Comparison of ENCODE assay signal across 8 cellular contexts in the genomic region with DNA sequence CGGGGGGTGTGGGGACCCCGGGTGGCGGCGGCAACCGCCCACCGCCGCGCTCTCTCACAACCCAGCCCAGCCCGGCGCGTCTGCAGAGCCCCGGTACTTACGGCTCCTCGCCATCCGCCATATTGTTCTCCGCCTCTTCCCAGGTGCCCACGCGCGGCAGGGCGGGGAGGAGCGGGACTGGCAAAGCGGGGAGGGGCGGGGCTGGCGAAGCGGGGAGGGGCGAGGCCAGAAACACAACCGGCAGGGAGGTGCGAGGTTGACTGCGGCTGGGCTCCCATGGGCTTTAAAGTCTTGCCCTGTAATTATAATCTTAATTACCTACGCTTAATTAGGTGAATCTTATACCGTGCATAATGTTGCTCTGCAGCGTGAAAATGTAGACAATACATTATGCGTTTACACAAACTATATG. TPM values are rescaled to one million over a fixed set of nuclear protein-coding genes. Genes with fewer than 3 reads are reported as not detected.
A peak's percentile ranks its signal among the peaks of the same experiment; 100 is the strongest.
DNase-seq lines count a peak whose midpoint lies in the region; ATAC-seq and TF ChIP-seq lines count a peak whose summit lies in the region.

A gene (minus strand): TSS at position 133 of the 412 bp plus-strand sequence. CDS start 12 bp downstream, at position 121.

- no peaks in the 10 kb centered on the region for H3K27me3 ChIP-seq in GM06990 (replicated peaks; ENCODE audit: control insufficient read depth, insufficient read depth, low read length)
- H3K27me3 ChIP-seq in cardiac muscle cell: no peaks in the 10 kb centered on the region
- H3K27me3 ChIP-seq in parathyroid adenoma (ENCODE audit: control insufficient read depth, insufficient read depth, low read length): no peaks in the 10 kb centered on the region
- H3K27me3 ChIP-seq in tibial artery: no peaks in the 10 kb centered on the region

- H3K27ac ChIP-seq in cardiac muscle cell (peak within 1 kb of the TSS; percentile 93), parathyroid adenoma (peak within 1 kb of the TSS; percentile 48), tibial artery (peak within 1 kb of the TSS; percentile 85 to 88)

- H3K9ac ChIP-seq in parathyroid adenoma: no peak within 1 kb of the TSS

- DNase-seq in GM06990 (ENCODE audit: extremely low read depth, insufficient read length): peak; percentile 90
- DNase-seq in NCI-H1092 treated with DMSO at 0.1 percent for 48 hours (lab: John Stamatoyannopoulos, UW): peak; percentile 81
- DNase-seq in SW480 (ENCODE audit: low spot score): peak; percentile 89
- DNase-seq in activated naive CD8-positive, alpha-beta T cell treated with anti-CD3 and anti-CD28 coated beads, Interleukin-2, amount 50 U/mL, for 16 hours (ENCODE audit: low read depth, low spot score): peak; percentile 90
- peak; percentile 90 to 95 for DNase-seq in cardiac muscle cell (ENCODE audit: low read depth in 1 of 2, low spot score in 1 of 2)
- peak; percentile 91 to 95 for DNase-seq in tibial artery

- TF ChIP-seq CTCF in GM06990 (IDR thresholded peaks at IDR 0.05; ENCODE audit: insufficient read depth, low read length, poor library complexity, severe bottlenecking) (no peak), cardiac muscle cell (IDR thresholded peaks at IDR 0.05; ENCODE audit: low read depth, low read length) (no peak), parathyroid adenoma (IDR thresholded peaks at IDR 0.05) (no peak), tibial artery (IDR thresholded peaks at IDR 0.05) (no peak)

- peak; percentile 44 for ATAC-seq in HG02571 (IDR thresholded peaks at IDR 0.05; ENCODE audit: unreplicated experiment)

- H3K36me3 ChIP-seq in GM06990 (ENCODE audit: control insufficient read depth, insufficient read depth, low read length) (no peaks in the 10 kb centered on the region), cardiac muscle cell (no peaks in the 10 kb centered on the region), parathyroid adenoma (ENCODE audit: control insufficient read depth, insufficient read depth, low read length) (no peaks in the 10 kb centered on the region), tibial artery (peaks cover 0 to 12% (median 5%) of the 10 kb centered on the region in 3 donors)

- H3K4me2 ChIP-seq in parathyroid adenoma (ENCODE audit: low read length): peak within 1 kb of the TSS; percentile 92

- H3K4me3 ChIP-seq in GM06990 (replicated peaks; ENCODE audit: low read depth, low read length) (peak within 1 kb of the TSS; percentile 86), cardiac muscle cell (peak within 1 kb of the TSS; percentile 96), parathyroid adenoma (ENCODE audit: low read depth, low read length) (peak within 1 kb of the TSS; percentile 83), tibial artery (peak within 1 kb of the TSS; percentile 83 to 87)

- peak within 1 kb of the TSS; percentile 72 for H2AFZ ChIP-seq in parathyroid adenoma

- no peaks in the 10 kb centered on the region for H3K9me3 ChIP-seq in cardiac muscle cell (ENCODE audit: low read depth)
- no peaks in the 10 kb centered on the region for H3K9me3 ChIP-seq in parathyroid adenoma (ENCODE audit: control insufficient read depth, low read length)
- H3K9me3 ChIP-seq in tibial artery: no peaks in the 10 kb centered on the region

- intact Hi-C loops in tibial artery (cut with DNase I; ENCODE audit: low total_unique reads): loop anchor here (10.0 kb wide), 1 partner anchor 65 kb away; a partner anchor contains a TSS

- H3K79me2 ChIP-seq in parathyroid adenoma: peaks cover 12% of the 10 kb centered on the region

- H3K4me1 ChIP-seq in cardiac muscle cell (ENCODE audit: low read depth): peaks cover 33% of the 10 kb centered on the region
- peaks cover 20% of the 10 kb centered on the region for H3K4me1 ChIP-seq in parathyroid adenoma
- peaks cover 0 to 57% (median 42%) of the 10 kb centered on the region in 4 donors for H3K4me1 ChIP-seq in tibial artery

RNA-seq across cellular contexts. Expression of the gene that starts here (rescaled TPM):
- 73.7 and 97.0 TPM in 2 replicates for total RNA-seq in cardiac muscle cell
- 116 and 118 TPM in 2 replicates for polyA plus RNA-seq in cardiac muscle cell

Comparison
In these comparisons a context has a peak if more than half of its experiments do, and no peak if none do; other contexts are left out.
1. Peak in every context shown above with its lines: DNase-seq, ATAC-seq, H3K4me3 ChIP-seq and H3K27ac ChIP-seq.